In genomic region chr5:154405078-154405792, GRCh38 we compare ENCODE assay signal across 8 cellular contexts. TPM values are rescaled to one million over a fixed set of nuclear protein-coding genes. Genes with fewer than 3 reads are reported as not detected.
DNase-seq lines count a peak whose midpoint lies in the region; ATAC-seq and TF ChIP-seq lines count a peak whose summit lies in the region.

No MANE protein-coding gene starts in this region.

- H3K4me3 ChIP-seq in HL-60 (replicated peaks; ENCODE audit: insufficient read depth, low read length) (peak overlapping the region; percentile 16), epithelial cell of proximal tubule (ENCODE audit: low read depth, low read length) (peak overlapping the region; percentile 58), muscle layer of colon (ENCODE audit: low read depth in 1 of 2, low read length in 2 of 2) (peak overlapping the region; percentile 22 to 30)

- peak; percentile 71 for DNase-seq in COR-L47 (lab: John Stamatoyannopoulos, UW)
- DNase-seq in HL-60 (ENCODE audit: low read depth in 1 of 2, low spot score in 1 of 2), result peak; percentile 12 to 67
- DNase-seq in NOMO-1 treated with dmso at 0.1 percent for 144 hours (lab: John Stamatoyannopoulos, UW; ENCODE audit: unreplicated experiment), result peak; percentile 36
- peak; percentile 86 for DNase-seq in activated CD8-positive, alpha-beta memory T cell treated with anti-CD3 and anti-CD28 coated beads, Interleukin-2, amount 50 U/mL, for 48 hours
- no peak for DNase-seq in epithelial cell of proximal tubule (ENCODE audit: low read depth)
- DNase-seq in stimulated activated CD8-positive, alpha-beta memory T cell treated with anti-CD3 and anti-CD28 coated beads, Interleukin-4, amount 100 ng/mL, for 4 hours (ENCODE audit: low read depth in 2 of 2, low spot score in 1 of 2), result peak; percentile 32 to 38

- H3K36me3 ChIP-seq in muscle layer of colon (ENCODE audit: insufficient read depth, low read length), result peaks cover 4% of the 10 kb centered on the region

- H3K4me1 ChIP-seq in muscle layer of colon (ENCODE audit: insufficient read depth, low read length), result peaks cover 5% of the 10 kb centered on the region

- H3K27me3 ChIP-seq in HL-60 (ENCODE audit: insufficient read depth, poor library complexity, severe bottlenecking), result no peaks in the 10 kb centered on the region
- H3K27me3 ChIP-seq in muscle layer of colon (ENCODE audit: control insufficient read depth in 1 of 2, insufficient read depth in 2 of 2, low read length in 2 of 2), result no peaks in the 10 kb centered on the region

- H3K27ac ChIP-seq in HL-60 (replicated peaks) (no peak overlapping the region), muscle layer of colon (ENCODE audit: low read depth, low read length) (no peak overlapping the region)

- no peak overlapping the region for H3K9ac ChIP-seq in muscle layer of colon (ENCODE audit: low read length)

- peak; percentile 93 for ATAC-seq in GM19468 (IDR thresholded peaks at IDR 0.05; ENCODE audit: extremely low read depth, unreplicated experiment)

- no peaks in the 10 kb centered on the region for H3K9me3 ChIP-seq in muscle layer of colon (ENCODE audit: low read length)

- peak; percentile 70 for TF ChIP-seq CTCF in HL-60 (IDR thresholded peaks at IDR 0.05; ENCODE audit: insufficient read depth, low read length)
- TF ChIP-seq CTCF in epithelial cell of proximal tubule (conservative IDR thresholded peaks at IDR 0.05; ENCODE audit: low read depth, low read length), result peak; percentile 81

RNA-seq across cellular contexts. Expression of gene SAP30L, which starts 40.6 kb away (rescaled TPM):
- 9.1 and 22.5 TPM in 2 replicates for total RNA-seq in epithelial cell of proximal tubule
